ENCODE assay signal across 16 cellular contexts in the genomic region with DNA sequence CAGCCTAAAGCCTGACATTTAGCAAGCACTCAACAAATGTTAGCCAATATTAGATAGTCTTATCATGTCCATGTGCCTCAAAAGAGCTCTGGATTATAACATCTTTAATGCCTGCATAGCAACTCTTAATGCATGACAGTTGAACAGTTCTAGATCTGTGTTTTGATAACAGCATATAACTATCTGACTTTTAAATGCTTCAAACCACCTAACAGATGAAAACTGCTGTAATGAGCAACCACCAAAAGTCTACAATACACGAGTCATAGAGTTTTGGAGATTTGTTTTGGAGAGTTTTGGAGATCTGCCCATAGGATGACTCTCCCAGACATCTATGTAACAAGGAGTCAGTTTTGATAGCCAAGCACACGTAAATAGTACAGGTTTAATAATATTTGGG.
DNase-seq lines count a peak whose midpoint lies in the region; FAIRE-seq and TF ChIP-seq lines count a peak whose summit lies in the region.
"Had no signal": no experiment of that assay in that cellular context is flagged by ENCODE, and none has a peak within 500 bp of the region (broad histone marks: within the 10 kb centered on the region; RNA-seq: fewer than 3 reads in every experiment).

No MANE protein-coding gene starts in this region.

- no peak overlapping the region for H3K27ac ChIP-seq in epithelial cell of prostate
- H3K27ac ChIP-seq: left ventricle myocardium inferior had no signal

- DNase-seq in EL = peak; percentile 88
- DNase-seq in RCC 7860 (ENCODE audit: low spot score) = peak; percentile 25
- peak; percentile 58 for DNase-seq in epithelial cell of prostate (ENCODE audit: low read depth, low spot score)
- peak; percentile 34 for DNase-seq in non-pigmented ciliary epithelial cell (ENCODE audit: low read depth)
- no peak for DNase-seq in GM10266 (ENCODE audit: extremely low spot score)
- DNase-seq in AG08396 (ENCODE audit: low spot score) = no peak
- DNase-seq in GM19238 (ENCODE audit: insufficient read length, low spot score) = no peak
- DNase-seq in AML-193 (lab: John Stamatoyannopoulos, UW) = no peak
- DNase-seq: activated effector memory CD4-positive, alpha-beta T cell treated with Interleukin-2 at 50 U/mL for 16 hours; CD8-positive, alpha-beta T cell; left ventricle myocardium inferior; natural killer cell; NCI-H1048; stimulated activated CD4-positive, alpha-beta T cell treated with anti-CD3 and anti-CD28 coated beads, Interleukin-1b, Interleukin-23, amount 100 ng/mL, for 48 hours had no signal

- no peak for FAIRE-seq in RCC 7860 (lab: Jason Lieb, UNC)
- FAIRE-seq: G401.6, HepG2 had no signal

- no peak for TF ChIP-seq CTCF in GM10266 (IDR thresholded peaks at IDR 0.05; ENCODE audit: control insufficient read depth, insufficient read depth, low read depth, missing control alignments)

Comparison
In these comparisons a context has a peak if more than half of its experiments do, and no peak if none do; other contexts are left out.
1. DNase-seq: peak in EL (single experiment), RCC 7860 (single experiment), epithelial cell of prostate (single experiment) and non-pigmented ciliary epithelial cell (single experiment); none in GM10266 (single experiment), AG08396 (single experiment), GM19238 (single experiment) and AML-193 (0 of 2).